ENCODE assay signal across 9 cellular contexts in the genomic region with DNA sequence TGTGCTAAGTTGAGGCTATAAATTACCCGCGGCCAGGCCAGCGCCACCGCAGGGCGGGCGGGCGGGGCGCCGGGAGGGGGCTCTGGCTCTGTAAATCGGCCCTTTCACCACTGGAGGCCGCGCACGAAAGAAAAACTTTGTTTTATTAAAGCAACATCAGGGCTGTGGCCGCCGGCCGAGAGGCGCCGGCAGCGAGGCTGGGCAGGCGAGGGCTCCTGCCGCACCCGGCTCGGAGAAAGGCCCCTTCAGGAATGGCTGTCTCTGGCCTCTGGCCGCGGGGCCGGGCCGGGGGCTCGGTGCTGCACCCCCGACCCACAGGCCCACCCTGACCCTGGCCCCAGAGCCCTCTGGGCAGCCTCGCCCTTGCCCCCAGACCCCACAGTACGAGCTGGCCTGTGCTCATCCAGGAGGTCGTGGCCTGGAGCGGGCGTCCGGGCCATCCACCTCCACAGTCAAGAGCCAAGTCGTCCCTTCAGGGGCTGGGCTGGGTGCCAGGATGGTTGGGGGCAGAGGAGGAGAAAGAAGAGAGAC. TPM values are rescaled to one million over a fixed set of nuclear protein-coding genes. Genes with fewer than 3 reads are reported as not detected.
DNase-seq lines count a peak whose midpoint lies in the region; ATAC-seq, FAIRE-seq and TF ChIP-seq lines count a peak whose summit lies in the region.
"Had no signal": no experiment of that assay in that cellular context is flagged by ENCODE, and none has a peak within 500 bp of the region (broad histone marks: within the 10 kb centered on the region; RNA-seq: fewer than 3 reads in every experiment).

No MANE protein-coding gene starts in this region.

- 26% methylated on average over 29 to 36 of the region's 36 CpGs for WGBS in pancreas, 2 donors

- intact Hi-C loops in pancreas (cut with DNase I) = loop anchor here in 1 of 3 donors (5.0 kb wide), 1 partner anchor 39 kb away; no protein-coding TSS in a partner anchor

- no peaks in the 10 kb centered on the region for H3K9me3 ChIP-seq in SJCRH30 (replicated peaks)
- H3K9me3 ChIP-seq in pancreas = no peaks in the 10 kb centered on the region

- peaks cover 41% of the 10 kb centered on the region for H3K4me1 ChIP-seq in SJCRH30
- peaks cover 0 to 2% (median 0%) of the 10 kb centered on the region in 3 donors for H3K4me1 ChIP-seq in pancreas

- no peak for FAIRE-seq in frontal cortex (lab: Jason Lieb, UNC)
- no peak for FAIRE-seq in pancreas (lab: Jason Lieb, UNC)

- TF ChIP-seq CTCF in pancreas (IDR thresholded peaks at IDR 0.05) = peak in 1 of 4 donors; percentile 6

- H3K4me3 ChIP-seq in SJCRH30 (peak overlapping the region; percentile 26), pancreas (no peak overlapping the region)

- ATAC-seq in pancreas (peak; percentile 6 to 39 (median 19)), HG03045 (IDR thresholded peaks at IDR 0.05; ENCODE audit: unreplicated experiment) (no peak), HG02610 (IDR thresholded peaks at IDR 0.05; ENCODE audit: unreplicated experiment) (no peak), GM18907 (IDR thresholded peaks at IDR 0.05; ENCODE audit: unreplicated experiment) (no peak), GM19351 (IDR thresholded peaks at IDR 0.05; ENCODE audit: unreplicated experiment) (no peak)
- ATAC-seq: stimulated activated naive CD8-positive, alpha-beta T cell treated with anti-CD3 and anti-CD28 coated beads, Interleukin-15, Interleukin-2, amounts not matched to agents 100 U/mL and 50 U/mL, for 24 hours had no signal

- peaks cover 21% of the 10 kb centered on the region for H3K27me3 ChIP-seq in SJCRH30
- no peaks in the 10 kb centered on the region for H3K27me3 ChIP-seq in pancreas

- H3K27ac ChIP-seq in SJCRH30 (no peak overlapping the region), pancreas (peak overlapping the region in 3 of 4 donors; percentile 7 to 13 (median 12))

- DNase-seq in Daoy (ENCODE audit: low read depth) (peak; percentile 50), SJCRH30 (peak; percentile 59 to 60), frontal cortex (ENCODE audit: low spot score in 2 of 2) (peak; percentile 80 to 87), pancreas (no peak)
- DNase-seq: stimulated activated naive CD8-positive, alpha-beta T cell treated with anti-CD3 and anti-CD28 coated beads, Interleukin-15, Interleukin-2, amounts not matched to agents 100 U/mL and 50 U/mL, for 24 hours had no signal

- no peaks in the 10 kb centered on the region for H3K36me3 ChIP-seq in SJCRH30
- no peaks in the 10 kb centered on the region for H3K36me3 ChIP-seq in pancreas

RNA-seq across cellular contexts. Expression of a gene that starts 29.5 kb away (rescaled TPM):
- total RNA-seq in Daoy (2014; rRNA removed; shearing (Covaris generic)) = 0.46 and 1.0 TPM in 2 replicates
- total RNA-seq in SJCRH30 (2014; rRNA removed; shearing (Covaris generic)) = 2.0 and 2.4 TPM in 2 replicates
- total RNA-seq in frontal cortex (6.9 TPM), pancreas (10 to 100 TPM; 40.4 to 88.3 (median 53.5) TPM)
- polyA plus RNA-seq in pancreas = 100 to 1,000 TPM; 163 to 300 TPM

RNA-seq across cellular contexts. Expression of a gene that starts 42.3 kb away (rescaled TPM):
- 24.5 and 34.9 TPM in 2 replicates for total RNA-seq in Daoy (2014; rRNA removed; shearing (Covaris generic))
- 68.3 and 74.7 TPM in 2 replicates for total RNA-seq in SJCRH30 (2014; rRNA removed; shearing (Covaris generic))
- 2.0 TPM for total RNA-seq in frontal cortex
- 1 to 10 TPM in 5 of 6 donors, under 1 TPM in 1; 0.97 to 4.4 (median 2.4) TPM for total RNA-seq in pancreas
- polyA plus RNA-seq in pancreas = 1 to 10 TPM; 4.0 to 4.8 TPM

RNA-seq across cellular contexts. Expression of a gene that starts 42.5 kb away (rescaled TPM):
- 19.9 and 20.6 TPM in 2 replicates for total RNA-seq in Daoy (2014; rRNA removed; shearing (Covaris generic))
- 15.5 and 18.6 TPM in 2 replicates for total RNA-seq in SJCRH30 (2014; rRNA removed; shearing (Covaris generic))
- total RNA-seq in frontal cortex (13.5 TPM), pancreas (10 to 100 TPM; 17.2 to 27.1 (median 18.9) TPM)
- polyA plus RNA-seq in pancreas = 10 to 100 TPM; 25.9 to 32.7 TPM

RNA-seq across cellular contexts. Expression of a gene that starts 51.5 kb away (rescaled TPM):
- total RNA-seq in Daoy (2014; rRNA removed; shearing (Covaris generic)) = 126 and 156 TPM in 2 replicates
- total RNA-seq in SJCRH30 (2014; rRNA removed; shearing (Covaris generic)) = 177 and 183 TPM in 2 replicates
- 51.0 TPM for total RNA-seq in frontal cortex
- total RNA-seq in pancreas = 10 to 100 TPM in 4 of 6 donors, 1 to 10 TPM in 2; 8.7 to 15.8 (median 10.9) TPM
- 10 to 100 TPM; 10.1 to 20.2 TPM for polyA plus RNA-seq in pancreas

Comparison
In these comparisons a context has a peak if more than half of its experiments do, and no peak if none do; other contexts are left out.
1. DNase-seq: peak in Daoy (single experiment), SJCRH30 (2 of 2) and frontal cortex (2 of 2); none in pancreas (0 of 6).
2. ATAC-seq: peak in pancreas (4 of 4); none in HG03045 (single experiment), HG02610 (single experiment), GM18907 (single experiment) and GM19351 (single experiment).